ENCODE assay signal across 28 cellular contexts in the genomic region with DNA sequence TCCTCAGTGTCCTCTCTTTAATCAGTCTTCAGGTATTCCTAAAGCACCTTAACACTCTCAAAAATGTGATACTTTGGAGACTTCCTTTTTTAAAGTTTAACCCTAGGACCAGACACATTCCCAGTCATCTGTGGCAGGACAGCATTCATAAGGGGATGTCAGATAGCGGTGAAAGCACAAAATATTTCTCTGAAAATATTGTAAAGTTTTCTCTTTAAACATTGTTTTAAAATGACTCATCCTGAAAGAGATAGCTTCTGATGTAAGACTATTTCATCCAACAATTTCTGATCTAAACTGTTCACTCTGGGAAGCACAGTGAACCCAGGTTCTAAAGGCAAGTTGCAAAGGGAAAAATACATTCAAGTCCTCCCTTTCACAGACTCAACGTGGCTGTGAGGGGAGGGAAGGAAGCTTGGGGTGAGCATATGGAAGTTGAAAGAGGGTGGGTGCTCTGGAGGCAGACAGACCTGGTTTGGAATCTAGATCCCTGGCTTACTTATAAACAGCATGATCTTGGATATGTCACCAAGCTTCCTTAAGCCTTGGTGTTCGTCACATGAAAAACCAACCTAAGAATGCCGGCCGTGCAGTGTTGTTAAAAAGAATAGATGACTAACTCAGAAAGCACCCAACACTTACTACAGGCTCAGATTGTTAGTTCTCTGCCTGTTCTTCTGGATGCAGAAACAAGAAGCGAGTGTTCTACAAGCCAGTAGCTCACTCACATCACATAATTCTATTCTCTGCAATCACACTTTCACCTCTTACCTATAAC. TPM values are rescaled to one million over a fixed set of nuclear protein-coding genes. Genes with fewer than 3 reads are reported as not detected.
DNase-seq lines count a peak whose midpoint lies in the region; ATAC-seq and TF ChIP-seq lines count a peak whose summit lies in the region.
"Had no signal": no experiment of that assay in that cellular context is flagged by ENCODE, and none has a peak within 500 bp of the region (broad histone marks: within the 10 kb centered on the region; RNA-seq: fewer than 3 reads in every experiment).

No MANE protein-coding gene starts in this region.

- peaks cover 4% of the 10 kb centered on the region; the same call in 1 of the 2 replicates for H3K27me3 ChIP-seq in PC-3 (ENCODE audit: low read length)
- H3K27me3 ChIP-seq: gastrocnemius medialis, ovary, vagina had no signal

- H3K4me1 ChIP-seq in PC-3 (ENCODE audit: insufficient read depth, low read length): peaks cover 10% of the 10 kb centered on the region; the same call in 1 of the 2 replicates
- H3K4me1 ChIP-seq: gastrocnemius medialis, vagina had no signal

- no peaks in the 10 kb centered on the region for H3K9me3 ChIP-seq in PC-3 (ENCODE audit: low read length)
- H3K9me3 ChIP-seq: gastrocnemius medialis, ovary, thoracic aorta, vagina had no signal

- peak overlapping the region; percentile 29 for H3K4me2 ChIP-seq in PC-3 (ENCODE audit: low read length)

- no peaks in the 10 kb centered on the region for H4K20me1 ChIP-seq in PC-3 (ENCODE audit: low read length)

- POLR2A ChIA-PET in PC-3 (lab: Charles Lee; ENCODE audit: unreplicated experiment): no interaction called here

- ATAC-seq in PC-3 (no peak), GM19452 (IDR thresholded peaks at IDR 0.05; ENCODE audit: unreplicated experiment) (no peak)
- ATAC-seq: activated naive CD4-positive, alpha-beta T cell treated with anti-CD3 and anti-CD28 coated beads, Interleukin-2, amount 50 U/mL, for 72 hours; gastrocnemius medialis; natural killer cell; right cardiac atrium; SK-N-SH treated with all-trans-retinoic acid at 6 μM for 48 hours; stimulated activated naive CD8-positive, alpha-beta T cell treated with anti-CD3 and anti-CD28 coated beads, Interleukin-15, Interleukin-2, amounts not matched to agents 100 U/mL and 50 U/mL, for 24 hours had no signal

- H3K27ac ChIP-seq in PC-3 (ENCODE audit: low read length): no peak overlapping the region
- H3K27ac ChIP-seq: gastrocnemius medialis, ovary, thoracic aorta, vagina, VCaP had no signal

- no peaks in the 10 kb centered on the region for H3K36me3 ChIP-seq in PC-3 (ENCODE audit: low read depth, low read length)
- H3K36me3 ChIP-seq: gastrocnemius medialis, ovary, thoracic aorta, vagina had no signal

- H3K4me3 ChIP-seq in PC-3 (ENCODE audit: low read length) (no peak overlapping the region), epithelial cell of proximal tubule (ENCODE audit: low read depth, low read length) (peak overlapping the region; percentile 25), retinal pigment epithelial cell (ENCODE audit: low read length) (no peak overlapping the region)
- H3K4me3 ChIP-seq: gastrocnemius medialis, ovary, thoracic aorta, vagina had no signal

- no peak overlapping the region for H2AFZ ChIP-seq in PC-3 (ENCODE audit: low read length)

- H3K79me2 ChIP-seq in PC-3 (ENCODE audit: low read length): 0 out of 2 replicates have a peak, but pooled peaks cover 4% of the 10 kb centered on the region

- intact Hi-C loops in PC-3 (cut with micrococcal nuclease): no loop called here

- TF ChIP-seq CTCF in PC-3 (conservative IDR thresholded peaks at IDR 0.05; ENCODE audit: low read depth, low read length) (no peak), epithelial cell of proximal tubule (conservative IDR thresholded peaks at IDR 0.05; ENCODE audit: low read depth, low read length) (no peak), retinal pigment epithelial cell (conservative IDR thresholded peaks at IDR 0.05; ENCODE audit: low read depth, low read length) (no peak)

- H3F3A ChIP-seq in PC-3 (ENCODE audit: low read length, unreplicated experiment): no peaks in the 10 kb centered on the region

- H3K9ac ChIP-seq in PC-3 (ENCODE audit: low read length): no peak overlapping the region

- peak; percentile 52 for DNase-seq in Daoy (ENCODE audit: low read depth)
- peak; percentile 35 for DNase-seq in PC-3
- DNase-seq in epithelial cell of proximal tubule (ENCODE audit: low read depth): peak; percentile 68
- DNase-seq in retinal pigment epithelial cell (ENCODE audit: low read depth): peak; percentile 41
- no peak for DNase-seq in iPS-NIHi11 (ENCODE audit: low spot score)
- DNase-seq in activated CD4-positive, alpha-beta T cell treated with anti-CD3 and anti-CD28 coated beads for 48 hours: no peak
- DNase-seq in stimulated activated CD4-positive, alpha-beta T cell treated with anti-CD3 and anti-CD28 coated beads, Interleukin-4, amount 100 ng/mL, for 24 hours: no peak
- DNase-seq: activated CD4-positive, alpha-beta T cell treated with anti-CD3 and anti-CD28 coated beads, Interleukin-2, amount 50 U/mL, for 1 hour; aorta; cerebellar nuclear complex; effector CD8-positive, alpha-beta T cell; gastrocnemius medialis; GDM1; hippocampal formation; natural killer cell; NCI-H1694; NCI-H69; ovary; right cardiac atrium; RPMI8226; stimulated activated naive CD8-positive, alpha-beta T cell treated with anti-CD3 and anti-CD28 coated beads, Interleukin-15, Interleukin-2, amounts not matched to agents 100 U/mL and 50 U/mL, for 24 hours had no signal

- BruUV-seq in PC-3 (replicated peaks; lab: Mats Ljungman, UMichigan): no TSS peak

- H3K9me2 ChIP-seq in PC-3 (replicated peaks; ENCODE audit: low read length): no peaks in the 10 kb centered on the region

- CTCF ChIA-PET in PC-3 (lab: Charles Lee): no interaction called here

RNA-seq across cellular contexts. Expression of a gene that starts 12.1 kb away (rescaled TPM):
- total RNA-seq in Daoy (2014; rRNA removed; shearing (Covaris generic)): 22.3 and 32.3 TPM in 2 replicates
- total RNA-seq in PC-3 (2014; rRNA removed): 10.2 and 12.7 TPM in 2 replicates
- total RNA-seq in epithelial cell of proximal tubule: 80.7 and 90.4 TPM in 2 replicates
- total RNA-seq: LHCN-M2 had no signal

Comparison
In these comparisons a context has a peak if more than half of its experiments do, and no peak if none do; other contexts are left out.
1. DNase-seq: peak in Daoy (single experiment), PC-3 (single experiment), epithelial cell of proximal tubule (single experiment) and retinal pigment epithelial cell (single experiment); none in iPS-NIHi11 (single experiment), activated CD4-positive, alpha-beta T cell treated with anti-CD3 and anti-CD28 coated beads for 48 hours (single experiment) and stimulated activated CD4-positive, alpha-beta T cell treated with anti-CD3 and anti-CD28 coated beads, Interleukin-4, amount 100 ng/mL, for 24 hours (single experiment).